Comparison of ENCODE assay signal across 1 cellular context in the genomic region with DNA sequence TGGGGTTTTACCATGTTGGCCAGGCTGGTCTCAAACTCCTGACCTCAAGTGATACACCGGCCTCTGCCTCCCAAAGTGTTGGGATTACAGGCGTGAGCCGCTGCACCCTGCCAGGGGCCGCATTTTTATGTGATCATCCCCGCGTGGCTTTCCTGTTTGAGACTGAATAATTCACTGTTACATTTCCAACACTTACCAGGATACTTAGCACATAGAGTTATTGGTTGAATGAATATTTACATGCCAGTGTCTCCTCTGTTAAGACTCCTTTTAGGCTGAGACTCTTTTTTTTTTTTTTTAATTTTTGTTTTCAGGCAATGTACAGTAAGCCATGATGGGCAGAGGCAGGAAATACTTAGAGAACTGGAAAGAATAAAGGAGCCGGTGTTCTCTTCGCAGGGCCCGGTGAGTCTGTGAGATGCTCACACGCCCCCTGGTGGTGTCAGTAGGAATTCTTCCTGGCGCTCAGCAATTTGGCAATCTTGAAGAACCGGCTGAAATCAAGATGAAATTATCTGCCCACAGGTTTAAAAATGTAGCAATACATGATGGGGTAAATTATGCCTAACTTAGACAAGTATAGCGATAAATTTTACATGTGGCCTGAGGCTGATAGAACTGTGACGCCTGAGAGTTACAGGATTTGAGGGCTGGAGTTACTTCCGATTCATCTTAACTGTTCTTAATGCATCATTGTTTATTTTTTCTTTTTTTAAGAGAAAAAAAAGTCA.
TF ChIP-seq lines count a peak whose summit lies in the region.

No MANE protein-coding gene starts in this region.

TF ChIP-seq in IMR-90, 13 proteins besides CTCF, POLR2A, EP300 and RAD21:
- TF ChIP-seq, protein P1, sequence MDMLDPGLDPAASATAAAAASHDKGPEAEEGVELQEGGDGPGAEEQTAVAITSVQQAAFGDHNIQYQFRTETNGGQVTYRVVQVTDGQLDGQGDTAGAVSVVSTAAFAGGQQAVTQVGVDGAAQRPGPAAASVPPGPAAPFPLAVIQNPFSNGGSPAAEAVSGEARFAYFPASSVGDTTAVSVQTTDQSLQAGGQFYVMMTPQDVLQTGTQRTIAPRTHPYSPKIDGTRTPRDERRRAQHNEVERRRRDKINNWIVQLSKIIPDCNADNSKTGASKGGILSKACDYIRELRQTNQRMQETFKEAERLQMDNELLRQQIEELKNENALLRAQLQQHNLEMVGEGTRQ (IDR thresholded peaks at IDR 0.05; ENCODE audit: low read depth, low read length), result no peak
- TF ChIP-seq MAZ (IDR thresholded peaks at IDR 0.05; ENCODE audit: borderline replicate concordance, low read depth, low read length), result no peak
- TF ChIP-seq SMC3 (IDR thresholded peaks at IDR 0.05; ENCODE audit: low read depth, low read length), result peak; percentile 71
- no peak for TF ChIP-seq CHD1 (IDR thresholded peaks at IDR 0.05; ENCODE audit: low read depth, low read length)
- no peak for TF ChIP-seq MXI1 (IDR thresholded peaks at IDR 0.05; ENCODE audit: borderline replicate concordance, low read depth, low read length)
- peak; percentile 85 for TF ChIP-seq CEBPB (IDR thresholded peaks at IDR 0.05; ENCODE audit: low read depth, low read length)
- no peak for TF ChIP-seq BHLHE40 (IDR thresholded peaks at IDR 0.05; ENCODE audit: low read depth, low read length)
- TF ChIP-seq, protein P2, sequence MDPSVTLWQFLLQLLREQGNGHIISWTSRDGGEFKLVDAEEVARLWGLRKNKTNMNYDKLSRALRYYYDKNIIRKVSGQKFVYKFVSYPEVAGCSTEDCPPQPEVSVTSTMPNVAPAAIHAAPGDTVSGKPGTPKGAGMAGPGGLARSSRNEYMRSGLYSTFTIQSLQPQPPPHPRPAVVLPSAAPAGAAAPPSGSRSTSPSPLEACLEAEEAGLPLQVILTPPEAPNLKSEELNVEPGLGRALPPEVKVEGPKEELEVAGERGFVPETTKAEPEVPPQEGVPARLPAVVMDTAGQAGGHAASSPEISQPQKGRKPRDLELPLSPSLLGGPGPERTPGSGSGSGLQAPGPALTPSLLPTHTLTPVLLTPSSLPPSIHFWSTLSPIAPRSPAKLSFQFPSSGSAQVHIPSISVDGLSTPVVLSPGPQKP (IDR thresholded peaks at IDR 0.05; ENCODE audit: borderline replicate concordance, low read depth, low read length), result no peak
